Comparison of ENCODE assay signal across 2 cellular contexts in the genomic region with DNA sequence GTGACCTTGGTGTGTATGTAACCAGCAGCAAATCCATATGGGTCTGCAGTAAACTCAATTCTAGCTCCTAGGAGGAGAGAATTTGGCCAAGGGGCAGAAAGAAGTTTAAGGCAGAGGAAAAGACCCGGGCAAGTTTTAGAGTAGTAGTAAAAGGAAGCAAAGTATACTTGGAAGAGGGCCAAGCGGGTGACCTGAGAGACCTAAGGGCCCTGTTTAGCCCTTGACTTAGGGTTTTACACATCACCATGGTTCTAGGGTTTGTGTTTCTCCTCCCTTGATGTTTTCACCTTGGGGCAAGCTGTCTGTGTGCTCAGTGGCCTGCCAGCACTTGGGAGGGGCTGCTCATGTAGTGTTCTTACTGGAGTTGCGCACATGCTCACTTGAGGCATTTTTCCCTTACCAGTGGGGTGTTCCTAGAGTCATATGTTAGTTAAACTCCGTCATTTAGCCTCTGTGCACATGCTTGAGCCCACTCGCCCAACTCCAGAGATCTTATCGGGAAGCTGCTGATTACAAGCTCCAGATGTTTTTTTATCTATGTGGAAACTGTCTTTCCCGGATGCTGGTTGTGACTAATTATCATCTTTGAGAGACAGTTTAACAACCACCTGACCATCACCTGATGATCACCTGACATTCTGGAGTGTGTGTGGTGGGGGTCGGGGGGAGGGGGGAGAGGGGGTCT.
TF ChIP-seq lines count a peak whose summit lies in the region.

No MANE protein-coding gene starts in this region.

TF ChIP-seq in K562, 482 proteins besides CTCF, POLR2A, EP300 and RAD21 (continues in another document):
- 0 out of 2 replicates have a peak, but pooled peaks have one; percentile 27 for TF ChIP-seq ZNF766 (CRISPR knock-in tag; conservative IDR thresholded peaks at IDR 0.05)
- TF ChIP-seq, protein P1, sequence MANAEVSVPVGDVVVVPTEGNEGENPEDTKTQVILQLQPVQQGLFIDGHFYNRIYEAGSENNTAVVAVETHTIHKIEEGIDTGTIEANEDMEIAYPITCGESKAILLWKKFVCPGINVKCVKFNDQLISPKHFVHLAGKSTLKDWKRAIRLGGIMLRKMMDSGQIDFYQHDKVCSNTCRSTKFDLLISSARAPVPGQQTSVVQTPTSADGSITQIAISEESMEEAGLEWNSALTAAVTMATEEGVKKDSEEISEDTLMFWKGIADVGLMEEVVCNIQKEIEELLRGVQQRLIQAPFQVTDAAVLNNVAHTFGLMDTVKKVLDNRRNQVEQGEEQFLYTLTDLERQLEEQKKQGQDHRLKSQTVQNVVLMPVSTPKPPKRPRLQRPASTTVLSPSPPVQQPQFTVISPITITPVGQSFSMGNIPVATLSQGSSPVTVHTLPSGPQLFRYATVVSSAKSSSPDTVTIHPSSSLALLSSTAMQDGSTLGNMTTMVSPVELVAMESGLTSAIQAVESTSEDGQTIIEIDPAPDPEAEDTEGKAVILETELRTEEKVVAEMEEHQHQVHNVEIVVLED (CRISPR knock-in tag; IDR thresholded peaks at IDR 0.05) = no peak
- 0 out of 2 replicates have a peak, but pooled peaks have one; percentile 17 for TF ChIP-seq SMARCE1 (IDR thresholded peaks at IDR 0.05)
- TF ChIP-seq NFIC (IDR thresholded peaks at IDR 0.05) = peak; percentile 52
- TF ChIP-seq MEIS2 (IDR thresholded peaks at IDR 0.05; ENCODE audit: partially characterized antibody) = peak; percentile 14
- TF ChIP-seq CBFA2T2 (conservative IDR thresholded peaks at IDR 0.05) = 0 out of 2 replicates have a peak, but pooled peaks have one; percentile 8
- TF ChIP-seq ZNF175 (CRISPR knock-in tag; IDR thresholded peaks at IDR 0.05; ENCODE audit: low read depth) = peak; percentile 69; the same call in 1 of the 2 replicates
- no peak for TF ChIP-seq SOX6 (IDR thresholded peaks at IDR 0.05)
- TF ChIP-seq JUNB (CRISPR knock-in tag; conservative IDR thresholded peaks at IDR 0.05) = 0 out of 2 replicates have a peak, but pooled peaks have one; percentile 17
- 0 out of 4 replicates have a peak, but pooled peaks of 1 of the 2 experiments have one; percentile 14 for TF ChIP-seq MAZ (CRISPR knock-in tag; conservative IDR thresholded peaks at IDR 0.05 in 1 of 2, IDR thresholded peaks at IDR 0.05 in 1 of 2)
- TF ChIP-seq, protein P2, sequence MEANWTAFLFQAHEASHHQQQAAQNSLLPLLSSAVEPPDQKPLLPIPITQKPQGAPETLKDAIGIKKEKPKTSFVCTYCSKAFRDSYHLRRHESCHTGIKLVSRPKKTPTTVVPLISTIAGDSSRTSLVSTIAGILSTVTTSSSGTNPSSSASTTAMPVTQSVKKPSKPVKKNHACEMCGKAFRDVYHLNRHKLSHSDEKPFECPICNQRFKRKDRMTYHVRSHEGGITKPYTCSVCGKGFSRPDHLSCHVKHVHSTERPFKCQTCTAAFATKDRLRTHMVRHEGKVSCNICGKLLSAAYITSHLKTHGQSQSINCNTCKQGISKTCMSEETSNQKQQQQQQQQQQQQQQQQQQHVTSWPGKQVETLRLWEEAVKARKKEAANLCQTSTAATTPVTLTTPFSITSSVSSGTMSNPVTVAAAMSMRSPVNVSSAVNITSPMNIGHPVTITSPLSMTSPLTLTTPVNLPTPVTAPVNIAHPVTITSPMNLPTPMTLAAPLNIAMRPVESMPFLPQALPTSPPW (CRISPR knock-in tag; IDR thresholded peaks at IDR 0.05) = peak; percentile 65; the same call in 1 of the 2 replicates
- TF ChIP-seq ZNF140 (CRISPR knock-in tag; IDR thresholded peaks at IDR 0.05) = no peak
- peak; percentile 11; the same call in 1 of the 2 replicates for TF ChIP-seq BCL6 (CRISPR knock-in tag; IDR thresholded peaks at IDR 0.05)
- no peak for TF ChIP-seq MCM2 (IDR thresholded peaks at IDR 0.05; ENCODE audit: low read depth)
- TF ChIP-seq TEAD4 (IDR thresholded peaks at IDR 0.05; ENCODE audit: low read length) = peak; percentile 28; the same call in 1 of the 2 replicates
- TF ChIP-seq TEAD4 (CRISPR knock-in tag; IDR thresholded peaks at IDR 0.05; ENCODE audit: borderline replicate concordance) = no peak
- TF ChIP-seq ZNF324 (CRISPR knock-in tag; IDR thresholded peaks at IDR 0.05) = peak; percentile 8; the same call in 1 of the 2 replicates
- no peak for TF ChIP-seq SETDB1 (IDR thresholded peaks at IDR 0.05; ENCODE audit: low read length)
- no peak for TF ChIP-seq TSC22D4 (tag; IDR thresholded peaks at IDR 0.05)
- peak; percentile 82 for TF ChIP-seq FOSL1 (tag; conservative IDR thresholded peaks at IDR 0.05)
- no peak for TF ChIP-seq FOXM1 (IDR thresholded peaks at IDR 0.05; ENCODE audit: low read depth)
- TF ChIP-seq FOXM1 (CRISPR knock-in tag; IDR thresholded peaks at IDR 0.05; ENCODE audit: low read depth) = no peak
- peak in 1 of 2 experiments; percentile 23; a peak in 1 of 4 replicates for TF ChIP-seq SRF (CRISPR knock-in tag; IDR thresholded peaks at IDR 0.05)
- no peak for TF ChIP-seq KLF1 (tag; IDR thresholded peaks at IDR 0.05)
- no peak for TF ChIP-seq HOXB6 (CRISPR knock-in tag; IDR thresholded peaks at IDR 0.05; ENCODE audit: borderline replicate concordance)
- peak; percentile 54; the same call in 1 of the 2 replicates for TF ChIP-seq ZNF41 (CRISPR knock-in tag; conservative IDR thresholded peaks at IDR 0.05)
- TF ChIP-seq, protein P3, sequence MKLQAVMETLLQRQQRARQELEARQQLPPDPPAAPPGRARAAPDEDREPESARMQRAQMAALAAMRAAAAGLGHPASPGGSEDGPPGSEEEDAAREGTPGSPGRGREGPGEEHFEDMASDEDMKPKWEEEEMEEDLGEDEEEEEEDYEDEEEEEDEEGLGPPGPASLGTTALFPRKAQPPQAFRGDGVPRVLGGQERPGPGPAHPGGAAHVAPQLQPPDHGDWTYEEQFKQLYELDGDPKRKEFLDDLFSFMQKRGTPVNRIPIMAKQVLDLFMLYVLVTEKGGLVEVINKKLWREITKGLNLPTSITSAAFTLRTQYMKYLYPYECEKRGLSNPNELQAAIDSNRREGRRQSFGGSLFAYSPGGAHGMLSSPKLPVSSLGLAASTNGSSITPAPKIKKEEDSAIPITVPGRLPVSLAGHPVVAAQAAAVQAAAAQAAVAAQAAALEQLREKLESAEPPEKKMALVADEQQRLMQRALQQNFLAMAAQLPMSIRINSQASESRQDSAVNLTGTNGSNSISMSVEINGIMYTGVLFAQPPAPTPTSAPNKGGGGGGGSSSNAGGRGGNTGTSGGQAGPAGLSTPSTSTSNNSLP (IDR thresholded peaks at IDR 0.05; ENCODE audit: borderline replicate concordance, low read depth, low read length) = no peak
- 0 out of 2 replicates have a peak, but pooled peaks have one; percentile 17 for TF ChIP-seq MYC (IDR thresholded peaks at IDR 0.05; ENCODE audit: low read depth, low read length)
- no peak for TF ChIP-seq MYC (CRISPR knock-in tag; IDR thresholded peaks at IDR 0.05; ENCODE audit: borderline replicate concordance, low read depth)

TF ChIP-seq in neural cell, 6 proteins besides CTCF, POLR2A, EP300 and RAD21:
- TF ChIP-seq MXI1 (conservative IDR thresholded peaks at IDR 0.05; ENCODE audit: poor library complexity, severe bottlenecking) (no peak), EZH2 (IDR thresholded peaks at IDR 0.05; ENCODE audit: borderline replicate concordance, insufficient read depth, low read length, poor library complexity, severe bottlenecking) (no peak), SMC3 (conservative IDR thresholded peaks at IDR 0.05; ENCODE audit: poor library complexity) (no peak), TAF1 (IDR thresholded peaks at IDR 0.05; ENCODE audit: low read depth) (no peak), POLR2AphosphoS5 (IDR thresholded peaks at IDR 0.05) (no peak)
- TF ChIP-seq, protein P4, sequence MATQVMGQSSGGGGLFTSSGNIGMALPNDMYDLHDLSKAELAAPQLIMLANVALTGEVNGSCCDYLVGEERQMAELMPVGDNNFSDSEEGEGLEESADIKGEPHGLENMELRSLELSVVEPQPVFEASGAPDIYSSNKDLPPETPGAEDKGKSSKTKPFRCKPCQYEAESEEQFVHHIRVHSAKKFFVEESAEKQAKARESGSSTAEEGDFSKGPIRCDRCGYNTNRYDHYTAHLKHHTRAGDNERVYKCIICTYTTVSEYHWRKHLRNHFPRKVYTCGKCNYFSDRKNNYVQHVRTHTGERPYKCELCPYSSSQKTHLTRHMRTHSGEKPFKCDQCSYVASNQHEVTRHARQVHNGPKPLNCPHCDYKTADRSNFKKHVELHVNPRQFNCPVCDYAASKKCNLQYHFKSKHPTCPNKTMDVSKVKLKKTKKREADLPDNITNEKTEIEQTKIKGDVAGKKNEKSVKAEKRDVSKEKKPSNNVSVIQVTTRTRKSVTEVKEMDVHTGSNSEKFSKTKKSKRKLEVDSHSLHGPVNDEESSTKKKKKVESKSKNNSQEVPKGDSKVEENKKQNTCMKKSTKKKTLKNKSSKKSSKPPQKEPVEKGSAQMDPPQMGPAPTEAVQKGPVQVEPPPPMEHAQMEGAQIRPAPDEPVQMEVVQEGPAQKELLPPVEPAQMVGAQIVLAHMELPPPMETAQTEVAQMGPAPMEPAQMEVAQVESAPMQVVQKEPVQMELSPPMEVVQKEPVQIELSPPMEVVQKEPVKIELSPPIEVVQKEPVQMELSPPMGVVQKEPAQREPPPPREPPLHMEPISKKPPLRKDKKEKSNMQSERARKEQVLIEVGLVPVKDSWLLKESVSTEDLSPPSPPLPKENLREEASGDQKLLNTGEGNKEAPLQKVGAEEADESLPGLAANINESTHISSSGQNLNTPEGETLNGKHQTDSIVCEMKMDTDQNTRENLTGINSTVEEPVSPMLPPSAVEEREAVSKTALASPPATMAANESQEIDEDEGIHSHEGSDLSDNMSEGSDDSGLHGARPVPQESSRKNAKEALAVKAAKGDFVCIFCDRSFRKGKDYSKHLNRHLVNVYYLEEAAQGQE (IDR thresholded peaks at IDR 0.05; ENCODE audit: borderline replicate concordance) = no peak
